8 cellular contexts compared by ENCODE assay signal in the genomic region with DNA sequence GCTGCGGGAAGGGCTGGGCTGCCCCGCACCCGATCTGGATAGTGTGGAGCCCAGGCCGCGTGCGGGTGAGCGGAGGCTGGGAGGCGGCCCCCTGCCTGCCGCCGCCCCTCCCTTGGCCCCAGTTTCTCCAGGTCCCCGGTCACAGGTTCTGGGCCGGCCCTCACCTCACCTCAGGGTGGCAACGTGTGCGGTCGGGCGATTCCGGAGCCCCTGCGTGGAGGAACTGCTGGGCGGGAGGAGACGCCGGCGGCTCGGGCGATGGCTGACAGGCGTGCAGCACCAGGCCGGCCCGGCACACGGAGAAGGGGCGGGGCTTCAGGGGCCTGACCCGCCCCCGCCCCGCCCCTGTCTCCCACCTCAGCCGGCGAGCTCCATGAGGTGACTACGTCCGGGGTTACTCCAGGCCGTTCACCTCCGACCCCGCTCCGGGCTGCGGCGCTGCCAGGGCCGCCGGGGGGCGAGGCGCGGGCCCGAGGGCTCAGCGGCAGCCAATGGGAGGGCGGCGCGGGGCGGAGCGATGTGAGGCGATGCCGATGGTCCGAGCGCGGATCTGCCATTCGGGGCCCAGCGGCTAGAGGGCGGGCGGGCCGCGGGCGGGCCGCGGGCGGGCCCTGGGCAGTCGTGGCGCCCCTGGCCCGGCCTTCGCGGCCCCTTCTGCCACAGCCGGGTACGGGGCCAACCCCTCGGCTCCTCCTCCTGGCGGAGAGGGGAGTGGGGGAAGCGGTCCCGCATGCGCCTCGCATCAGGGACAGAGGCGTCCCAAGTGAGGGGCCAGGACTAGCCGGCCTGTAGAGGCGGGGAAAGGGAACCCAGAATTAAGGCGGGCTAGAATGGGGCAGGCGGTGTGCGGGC. TPM values are rescaled to one million over a fixed set of nuclear protein-coding genes. Genes with fewer than 3 reads are reported as not detected.
DNase-seq lines count a peak whose midpoint lies in the region; ATAC-seq and TF ChIP-seq lines count a peak whose summit lies in the region.

No MANE protein-coding gene starts in this region.

- H3K27me3 ChIP-seq in DND-41 (ENCODE audit: insufficient read depth, low read length, poor library complexity) (no peaks in the 10 kb centered on the region), Panc1 (ENCODE audit: control insufficient read depth, insufficient read depth, low read length) (no peaks in the 10 kb centered on the region)
- no peaks in the 10 kb centered on the region for H3K27me3 ChIP-seq in naive thymus-derived CD4-positive, alpha-beta T cell (ENCODE audit: control insufficient read depth in 2 of 2, insufficient read depth in 2 of 2, low read length in 2 of 2)

- H2AFZ ChIP-seq in DND-41 (ENCODE audit: low read depth, low read length) = peak overlapping the region; percentile 92

- peak; percentile 95 for DNase-seq in DND-41
- DNase-seq in KBM-7 = peak; percentile 96
- DNase-seq in Panc1 (ENCODE audit: low read depth, low spot score) = peak; percentile 59
- DNase-seq in activated T-helper 1 cell treated with Interleukin-2 at 50 U/mL for 16 hours (ENCODE audit: low read depth) = peak; percentile 80
- DNase-seq in fibroblast of gingiva (ENCODE audit: low read depth) = peak; percentile 97
- DNase-seq in naive thymus-derived CD4-positive, alpha-beta T cell = peak; percentile 81 to 95 (median 85)

- H3K4me3 Mint-ChIP-seq in naive thymus-derived CD4-positive, alpha-beta T cell = peak overlapping the region; percentile 77 to 96 (median 91)
- peak overlapping the region; percentile 89 for H3K4me3 Mint-ChIP-seq in stimulated activated memory B cell treated with anti-CD40 and anti-IgM and Interleukin-4, amounts not matched to agents 10 μg/mL and 1 μg/mL and 100 μg/mL, for 72 hours

- TF ChIP-seq CTCF in DND-41 (IDR thresholded peaks at IDR 0.05; ENCODE audit: borderline replicate concordance, extremely low read depth, low read length, poor library complexity, severe bottlenecking) (peak; percentile 27), Panc1 (IDR thresholded peaks at IDR 0.05) (no peak)

- no TSS peak for BruUV-seq in Panc1 (replicated peaks; lab: Mats Ljungman, UMichigan)

- POLR2A ChIA-PET in Panc1 (lab: Charles Lee) = interaction anchor here (0.6 kb wide), 1 partner anchor 90 kb away, joined by 9 read pairs; no protein-coding TSS in a partner anchor
- POLR2A ChIA-PET in naive thymus-derived CD4-positive, alpha-beta T cell (lab: Charles Lee) = interaction anchor here (0.7 kb wide), 1 partner anchor 758 kb away, joined by 3 read pairs; the partner anchor contains the start of gene MRM1

- H3K27me3 Mint-ChIP-seq in naive thymus-derived CD4-positive, alpha-beta T cell = no peaks in the 10 kb centered on the region
- H3K27me3 Mint-ChIP-seq in stimulated activated memory B cell treated with anti-CD40 and anti-IgM and Interleukin-4, amounts not matched to agents 10 μg/mL and 1 μg/mL and 100 μg/mL, for 72 hours = no peaks in the 10 kb centered on the region

- H3K9me3 ChIP-seq in DND-41 (ENCODE audit: insufficient read depth, low read length, severe bottlenecking) (no peaks in the 10 kb centered on the region), Panc1 (ENCODE audit: control insufficient read depth, insufficient read depth, low read depth, low read length) (no peaks in the 10 kb centered on the region)
- no peaks in the 10 kb centered on the region for H3K9me3 ChIP-seq in naive thymus-derived CD4-positive, alpha-beta T cell (ENCODE audit: control insufficient read depth in 2 of 3, low read length in 3 of 3)

- no peaks in the 10 kb centered on the region for H3K36me3 Mint-ChIP-seq in naive thymus-derived CD4-positive, alpha-beta T cell
- H3K36me3 Mint-ChIP-seq in stimulated activated memory B cell treated with anti-CD40 and anti-IgM and Interleukin-4, amounts not matched to agents 10 μg/mL and 1 μg/mL and 100 μg/mL, for 72 hours = no peaks in the 10 kb centered on the region

- ATAC-seq in DND-41 (ENCODE audit: insufficient read depth, low read depth) (peak; percentile 93), GM21723 (IDR thresholded peaks at IDR 0.05; ENCODE audit: unreplicated experiment) (peak; percentile 89), Panc1 (peak; percentile 96)
- peak; percentile 97 for ATAC-seq in naive thymus-derived CD4-positive, alpha-beta T cell
- peak; percentile 99 for ATAC-seq in stimulated activated memory B cell treated with anti-CD40 and anti-IgM and Interleukin-4, amounts not matched to agents 10 μg/mL and 1 μg/mL and 100 μg/mL, for 72 hours

- H3K4me3 ChIP-seq in DND-41 (ENCODE audit: low read depth in 1 of 2, low read length in 2 of 2) = peak overlapping the region; percentile 82 to 96
- peak overlapping the region; percentile 83 to 89 for H3K4me3 ChIP-seq in Panc1 (ENCODE audit: low read depth in 2 of 2, low read length in 2 of 2)
- H3K4me3 ChIP-seq in naive thymus-derived CD4-positive, alpha-beta T cell (ENCODE audit: low read length) = peak overlapping the region; percentile 80

- H3K9ac ChIP-seq in DND-41 (ENCODE audit: low read depth, low read length) = peak overlapping the region; percentile 92

- H3K79me2 ChIP-seq in DND-41 (ENCODE audit: insufficient read depth, low read length) = peaks cover 46% of the 10 kb centered on the region

- in situ Hi-C loops in KBM-7 (cut with MboI; ENCODE audit: low pct_unique_long_range_greater_than_20kb, low sequenced_read_pairs) = no loop called here
- in situ Hi-C loops in Panc1 (cut with HindIII; ENCODE audit: low pct_unique_long_range_greater_than_20kb, low sequenced_read_pairs) = no loop called here

- H3K4me2 ChIP-seq in DND-41 (ENCODE audit: insufficient read depth, low read length) = peak overlapping the region; percentile 92

- H3K9me3 Mint-ChIP-seq in naive thymus-derived CD4-positive, alpha-beta T cell = no peaks in the 10 kb centered on the region
- no peaks in the 10 kb centered on the region for H3K9me3 Mint-ChIP-seq in stimulated activated memory B cell treated with anti-CD40 and anti-IgM and Interleukin-4, amounts not matched to agents 10 μg/mL and 1 μg/mL and 100 μg/mL, for 72 hours

- peak overlapping the region in 7 of 9 donors; percentile 80 to 92 (median 87) for H3K27ac Mint-ChIP-seq in naive thymus-derived CD4-positive, alpha-beta T cell
- peak overlapping the region; percentile 81 for H3K27ac Mint-ChIP-seq in stimulated activated memory B cell treated with anti-CD40 and anti-IgM and Interleukin-4, amounts not matched to agents 10 μg/mL and 1 μg/mL and 100 μg/mL, for 72 hours

- CTCF ChIA-PET in Panc1 (lab: Charles Lee) = interaction anchor here (1.5 kb wide), 1 partner anchor 14 kb away, joined by 5 read pairs; no protein-coding TSS in a partner anchor
- CTCF ChIA-PET in naive thymus-derived CD4-positive, alpha-beta T cell (lab: Charles Lee) = interaction anchor here (0.5 to 1.0 kb wide), 2 partner anchors 11 to 39 kb away, joined by 3 read pairs; no protein-coding TSS in a partner anchor

- H4K20me1 ChIP-seq in DND-41 (ENCODE audit: insufficient read depth, low read length) = peaks cover 4% of the 10 kb centered on the region; the same call in 1 of the 2 replicates

- peaks cover 11 to 28% (median 23%) of the 10 kb centered on the region in 7 donors for H3K4me1 Mint-ChIP-seq in naive thymus-derived CD4-positive, alpha-beta T cell
- H3K4me1 Mint-ChIP-seq in stimulated activated memory B cell treated with anti-CD40 and anti-IgM and Interleukin-4, amounts not matched to agents 10 μg/mL and 1 μg/mL and 100 μg/mL, for 72 hours = peaks cover 26% of the 10 kb centered on the region

- peaks cover 6% of the 10 kb centered on the region for H3K36me3 ChIP-seq in DND-41 (ENCODE audit: insufficient read depth, low read length)
- peaks cover 5% of the 10 kb centered on the region for H3K36me3 ChIP-seq in Panc1 (ENCODE audit: control insufficient read depth, insufficient read depth, low read length)
- no peaks in the 10 kb centered on the region for H3K36me3 ChIP-seq in naive thymus-derived CD4-positive, alpha-beta T cell (ENCODE audit: control insufficient read depth in 2 of 3, insufficient read depth in 3 of 3, low read length in 3 of 3)

- intact Hi-C loops in Panc1 (cut with micrococcal nuclease; ENCODE audit: unreplicated experiment) = no loop called here
- intact Hi-C loops in naive thymus-derived CD4-positive, alpha-beta T cell (cut with micrococcal nuclease) = loop anchor here (1.0 to 5.0 kb wide), 7 partner anchors 14 to 812 kb away; partner anchors contain the start of genes ACACA (in 2 of the 2), TADA2A (in 2 of the 2), MRM1 (in 1 of the 2) and SYNRG (in 1 of the 2)

- H3K27ac ChIP-seq in DND-41 (ENCODE audit: low read length) (peak overlapping the region; percentile 85), Panc1 (ENCODE audit: low read length) (peak overlapping the region; percentile 95)
- peak overlapping the region; percentile 67 for H3K27ac ChIP-seq in naive thymus-derived CD4-positive, alpha-beta T cell (ENCODE audit: low read depth, low read length)

- H3K4me1 ChIP-seq in DND-41 (ENCODE audit: insufficient read depth, low read length) (peaks cover 26% of the 10 kb centered on the region), Panc1 (ENCODE audit: control insufficient read depth, insufficient read depth, low read length) (peaks cover 14% of the 10 kb centered on the region)
- peaks cover 6 to 14% of the 10 kb centered on the region in 2 donors for H3K4me1 ChIP-seq in naive thymus-derived CD4-positive, alpha-beta T cell (ENCODE audit: control insufficient read depth in 2 of 2, insufficient read depth in 2 of 2, low read length in 2 of 2)

RNA-seq across cellular contexts. Expression of gene C17orf78, which starts 16.7 kb away (rescaled TPM):
- total RNA-seq in Panc1 (2021; ENCODE audit: unreplicated experiment) = not detected
- not detected for polyA plus RNA-seq in Panc1 (2012; ENCODE audit: insufficient read length)
- total RNA-seq in naive thymus-derived CD4-positive, alpha-beta T cell = not detected
- not detected for polyA plus RNA-seq in naive thymus-derived CD4-positive, alpha-beta T cell

RNA-seq across cellular contexts. Expression of gene ACACA, which starts 47.6 kb away (rescaled TPM):
- total RNA-seq in Panc1 (2021; ENCODE audit: unreplicated experiment) = 131 TPM
- 54.5 TPM for polyA plus RNA-seq in Panc1 (2012; ENCODE audit: insufficient read length)
- 10 to 100 TPM; 13.1 to 47.0 (median 24.0) TPM for total RNA-seq in naive thymus-derived CD4-positive, alpha-beta T cell
- 1 to 10 TPM; 6.1 to 7.4 TPM for polyA plus RNA-seq in naive thymus-derived CD4-positive, alpha-beta T cell

RNA-seq across cellular contexts. Expression of gene TADA2A, which starts 47.6 kb away (rescaled TPM):
- total RNA-seq in Panc1 (2021; ENCODE audit: unreplicated experiment) = 11.4 TPM
- 5.5 TPM for polyA plus RNA-seq in Panc1 (2012; ENCODE audit: insufficient read length)
- total RNA-seq in naive thymus-derived CD4-positive, alpha-beta T cell = 10 to 100 TPM; 15.2 to 41.3 (median 28.7) TPM
- polyA plus RNA-seq in naive thymus-derived CD4-positive, alpha-beta T cell = 10 to 100 TPM in 1 of 2 donors, 1 to 10 TPM in 1; 7.4 to 12.8 TPM

Comparison
In these comparisons a context has a peak if more than half of its experiments do, and no peak if none do; other contexts are left out.
1. Peak in every context shown above with its lines: DNase-seq, ATAC-seq, H3K4me3 ChIP-seq and H3K27ac ChIP-seq.